Comparison of ENCODE assay signal across 1 cellular context in the genomic region with DNA sequence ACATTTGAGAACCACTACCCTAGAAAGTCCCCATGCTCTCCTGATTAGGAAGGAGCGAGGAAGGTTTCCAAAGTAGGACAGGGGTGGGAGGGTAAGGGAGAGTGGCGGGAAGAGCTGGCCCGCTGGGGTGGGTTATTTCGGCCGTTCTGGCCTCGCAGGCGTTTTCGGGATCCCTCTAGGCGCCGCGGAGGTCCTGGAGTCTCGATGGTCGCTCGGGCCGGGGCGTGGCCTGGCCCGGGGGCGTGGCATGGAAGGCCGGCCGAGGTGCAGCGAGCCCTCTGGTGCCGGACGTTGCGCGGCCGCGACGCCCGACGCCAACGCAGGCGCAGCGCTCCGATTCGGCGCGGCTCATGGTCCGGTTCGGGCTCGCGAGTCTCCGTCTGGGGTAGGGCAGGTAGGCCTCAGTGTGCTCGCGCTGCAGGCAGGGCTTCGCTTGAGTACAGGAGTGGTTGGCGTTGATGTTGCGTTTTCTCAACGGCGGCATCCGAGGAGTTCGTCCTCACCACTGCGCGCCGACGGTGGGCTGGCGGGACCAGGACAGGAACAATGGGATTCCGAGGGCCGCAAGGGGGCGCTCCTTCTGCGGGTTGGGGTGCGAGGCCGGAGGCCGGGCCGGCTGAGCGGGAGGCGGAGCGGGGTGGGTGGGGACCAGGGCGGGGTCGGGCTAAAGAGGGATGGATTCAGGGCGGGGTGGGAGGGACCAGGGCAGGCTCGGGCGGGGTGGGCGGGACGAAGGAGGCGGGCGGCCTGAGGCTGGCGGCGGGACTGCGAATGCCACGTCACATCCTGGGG.
TF ChIP-seq lines count a peak whose summit lies in the region.

A gene with protein sequence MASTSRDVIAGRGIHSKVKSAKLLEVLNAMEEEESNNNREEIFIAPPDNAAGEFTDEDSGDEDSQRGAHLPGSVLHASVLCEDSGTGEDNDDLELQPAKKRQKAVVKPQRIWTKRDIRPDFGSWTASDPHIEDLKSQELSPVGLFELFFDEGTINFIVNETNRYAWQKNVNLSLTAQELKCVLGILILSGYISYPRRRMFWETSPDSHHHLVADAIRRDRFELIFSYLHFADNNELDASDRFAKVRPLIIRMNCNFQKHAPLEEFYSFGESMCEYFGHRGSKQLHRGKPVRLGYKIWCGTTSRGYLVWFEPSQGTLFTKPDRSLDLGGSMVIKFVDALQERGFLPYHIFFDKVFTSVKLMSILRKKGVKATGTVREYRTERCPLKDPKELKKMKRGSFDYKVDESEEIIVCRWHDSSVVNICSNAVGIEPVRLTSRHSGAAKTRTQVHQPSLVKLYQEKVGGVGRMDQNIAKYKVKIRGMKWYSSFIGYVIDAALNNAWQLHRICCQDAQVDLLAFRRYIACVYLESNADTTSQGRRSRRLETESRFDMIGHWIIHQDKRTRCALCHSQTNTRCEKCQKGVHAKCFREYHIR (plus strand): TSS at position 287 of the 792 bp plus-strand sequence. CDS start 7,628 bp downstream, outside the sequence.

TF ChIP-seq in HEK293, 187 proteins besides CTCF, POLR2A, EP300 and RAD21 (continued from another document and continues in another):
- TF ChIP-seq, protein P1, sequence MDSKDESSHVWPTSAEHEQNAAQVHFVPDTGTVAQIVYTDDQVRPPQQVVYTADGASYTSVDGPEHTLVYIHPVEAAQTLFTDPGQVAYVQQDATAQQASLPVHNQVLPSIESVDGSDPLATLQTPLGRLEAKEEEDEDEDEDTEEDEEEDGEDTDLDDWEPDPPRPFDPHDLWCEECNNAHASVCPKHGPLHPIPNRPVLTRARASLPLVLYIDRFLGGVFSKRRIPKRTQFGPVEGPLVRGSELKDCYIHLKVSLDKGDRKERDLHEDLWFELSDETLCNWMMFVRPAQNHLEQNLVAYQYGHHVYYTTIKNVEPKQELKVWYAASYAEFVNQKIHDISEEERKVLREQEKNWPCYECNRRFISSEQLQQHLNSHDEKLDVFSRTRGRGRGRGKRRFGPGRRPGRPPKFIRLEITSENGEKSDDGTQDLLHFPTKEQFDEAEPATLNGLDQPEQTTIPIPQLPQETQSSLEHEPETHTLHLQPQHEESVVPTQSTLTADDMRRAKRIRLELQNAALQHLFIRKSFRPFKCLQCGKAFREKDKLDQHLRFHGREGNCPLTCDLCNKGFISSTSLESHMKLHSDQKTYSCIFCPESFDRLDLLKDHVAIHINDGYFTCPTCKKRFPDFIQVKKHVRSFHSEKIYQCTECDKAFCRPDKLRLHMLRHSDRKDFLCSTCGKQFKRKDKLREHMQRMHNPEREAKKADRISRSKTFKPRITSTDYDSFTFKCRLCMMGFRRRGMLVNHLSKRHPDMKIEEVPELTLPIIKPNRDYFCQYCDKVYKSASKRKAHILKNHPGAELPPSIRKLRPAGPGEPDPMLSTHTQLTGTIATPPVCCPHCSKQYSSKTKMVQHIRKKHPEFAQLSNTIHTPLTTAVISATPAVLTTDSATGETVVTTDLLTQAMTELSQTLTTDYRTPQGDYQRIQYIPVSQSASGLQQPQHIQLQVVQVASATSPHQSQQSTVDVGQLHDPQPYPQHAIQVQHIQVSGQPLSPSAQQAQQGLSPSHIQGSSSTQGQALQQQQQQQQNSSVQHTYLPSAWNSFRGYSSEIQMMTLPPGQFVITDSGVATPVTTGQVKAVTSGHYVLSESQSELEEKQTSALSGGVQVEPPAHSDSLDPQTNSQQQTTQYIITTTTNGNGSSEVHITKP (tag by site-specific recombination; IDR thresholded peaks at IDR 0.05), result 0 out of 2 replicates have a peak, but pooled peaks have one; percentile 64
- TF ChIP-seq ZSCAN30 (tag by site-specific recombination; IDR thresholded peaks at IDR 0.05) (no peak), ZNF174 (tag by site-specific recombination; IDR thresholded peaks at IDR 0.05) (no peak), ZNF473 (tag by site-specific recombination; IDR thresholded peaks at IDR 0.05) (no peak), KLF10 (tag by site-specific recombination; IDR thresholded peaks at IDR 0.05) (no peak; the same call in none of the 2 replicates), ZNF830 (tag by site-specific recombination; IDR thresholded peaks at IDR 0.05; ENCODE audit: low read depth) (no peak), ZNF423 (tag by site-specific recombination; IDR thresholded peaks at IDR 0.05) (no peak), ZNF138 (tag by site-specific recombination; IDR thresholded peaks at IDR 0.05; ENCODE audit: borderline replicate concordance) (no peak), ZNF155 (tag by site-specific recombination; IDR thresholded peaks at IDR 0.05) (no peak), ZNF175 (tag by site-specific recombination; IDR thresholded peaks at IDR 0.05) (no peak), ZNF600 (tag by site-specific recombination; IDR thresholded peaks at IDR 0.05) (peak; percentile 62), ZNF623 (tag by site-specific recombination; IDR thresholded peaks at IDR 0.05) (no peak), ZNF768 (tag by site-specific recombination; IDR thresholded peaks at IDR 0.05) (no peak), ZNF658 (tag by site-specific recombination; IDR thresholded peaks at IDR 0.05) (no peak), ZNF549 (tag by site-specific recombination; IDR thresholded peaks at IDR 0.05) (no peak), ZNF202 (tag by site-specific recombination; IDR thresholded peaks at IDR 0.05; ENCODE audit: borderline replicate concordance) (no peak), MZF1 (tag by site-specific recombination; IDR thresholded peaks at IDR 0.05; ENCODE audit: borderline replicate concordance) (no peak), ZNF184 (tag by site-specific recombination; IDR thresholded peaks at IDR 0.05) (no peak), GFI1B (tag by site-specific recombination; IDR thresholded peaks at IDR 0.05) (no peak), ZNF394 (tag by site-specific recombination; IDR thresholded peaks at IDR 0.05; ENCODE audit: borderline replicate concordance) (no peak), BCL11B (tag by site-specific recombination; IDR thresholded peaks at IDR 0.05; ENCODE audit: low read depth) (no peak), OSR2 (tag by site-specific recombination; IDR thresholded peaks at IDR 0.05) (no peak), ZNF341 (tag by site-specific recombination; IDR thresholded peaks at IDR 0.05; ENCODE audit: low read depth) (peak; percentile 94), ZNF214 (tag by site-specific recombination; IDR thresholded peaks at IDR 0.05; ENCODE audit: borderline replicate concordance) (no peak), ZNF777 (tag by site-specific recombination; IDR thresholded peaks at IDR 0.05; ENCODE audit: borderline replicate concordance) (peak; percentile 90), ZNF146 (tag by site-specific recombination; IDR thresholded peaks at IDR 0.05) (no peak), ZNF514 (tag by site-specific recombination; IDR thresholded peaks at IDR 0.05) (no peak), ZNF48 (tag by site-specific recombination; IDR thresholded peaks at IDR 0.05) (no peak), HOXD13 (CRISPR knock-in tag; IDR thresholded peaks at IDR 0.05; ENCODE audit: borderline replicate concordance) (no peak)
- TF ChIP-seq, protein P2, sequence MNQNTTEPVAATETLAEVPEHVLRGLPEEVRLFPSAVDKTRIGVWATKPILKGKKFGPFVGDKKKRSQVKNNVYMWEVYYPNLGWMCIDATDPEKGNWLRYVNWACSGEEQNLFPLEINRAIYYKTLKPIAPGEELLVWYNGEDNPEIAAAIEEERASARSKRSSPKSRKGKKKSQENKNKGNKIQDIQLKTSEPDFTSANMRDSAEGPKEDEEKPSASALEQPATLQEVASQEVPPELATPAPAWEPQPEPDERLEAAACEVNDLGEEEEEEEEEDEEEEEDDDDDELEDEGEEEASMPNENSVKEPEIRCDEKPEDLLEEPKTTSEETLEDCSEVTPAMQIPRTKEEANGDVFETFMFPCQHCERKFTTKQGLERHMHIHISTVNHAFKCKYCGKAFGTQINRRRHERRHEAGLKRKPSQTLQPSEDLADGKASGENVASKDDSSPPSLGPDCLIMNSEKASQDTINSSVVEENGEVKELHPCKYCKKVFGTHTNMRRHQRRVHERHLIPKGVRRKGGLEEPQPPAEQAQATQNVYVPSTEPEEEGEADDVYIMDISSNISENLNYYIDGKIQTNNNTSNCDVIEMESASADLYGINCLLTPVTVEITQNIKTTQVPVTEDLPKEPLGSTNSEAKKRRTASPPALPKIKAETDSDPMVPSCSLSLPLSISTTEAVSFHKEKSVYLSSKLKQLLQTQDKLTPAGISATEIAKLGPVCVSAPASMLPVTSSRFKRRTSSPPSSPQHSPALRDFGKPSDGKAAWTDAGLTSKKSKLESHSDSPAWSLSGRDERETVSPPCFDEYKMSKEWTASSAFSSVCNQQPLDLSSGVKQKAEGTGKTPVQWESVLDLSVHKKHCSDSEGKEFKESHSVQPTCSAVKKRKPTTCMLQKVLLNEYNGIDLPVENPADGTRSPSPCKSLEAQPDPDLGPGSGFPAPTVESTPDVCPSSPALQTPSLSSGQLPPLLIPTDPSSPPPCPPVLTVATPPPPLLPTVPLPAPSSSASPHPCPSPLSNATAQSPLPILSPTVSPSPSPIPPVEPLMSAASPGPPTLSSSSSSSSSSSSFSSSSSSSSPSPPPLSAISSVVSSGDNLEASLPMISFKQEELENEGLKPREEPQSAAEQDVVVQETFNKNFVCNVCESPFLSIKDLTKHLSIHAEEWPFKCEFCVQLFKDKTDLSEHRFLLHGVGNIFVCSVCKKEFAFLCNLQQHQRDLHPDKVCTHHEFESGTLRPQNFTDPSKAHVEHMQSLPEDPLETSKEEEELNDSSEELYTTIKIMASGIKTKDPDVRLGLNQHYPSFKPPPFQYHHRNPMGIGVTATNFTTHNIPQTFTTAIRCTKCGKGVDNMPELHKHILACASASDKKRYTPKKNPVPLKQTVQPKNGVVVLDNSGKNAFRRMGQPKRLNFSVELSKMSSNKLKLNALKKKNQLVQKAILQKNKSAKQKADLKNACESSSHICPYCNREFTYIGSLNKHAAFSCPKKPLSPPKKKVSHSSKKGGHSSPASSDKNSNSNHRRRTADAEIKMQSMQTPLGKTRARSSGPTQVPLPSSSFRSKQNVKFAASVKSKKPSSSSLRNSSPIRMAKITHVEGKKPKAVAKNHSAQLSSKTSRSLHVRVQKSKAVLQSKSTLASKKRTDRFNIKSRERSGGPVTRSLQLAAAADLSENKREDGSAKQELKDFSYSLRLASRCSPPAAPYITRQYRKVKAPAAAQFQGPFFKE (tag by site-specific recombination; IDR thresholded peaks at IDR 0.05; ENCODE audit: borderline replicate concordance), result no peak
- TF ChIP-seq, protein P3, sequence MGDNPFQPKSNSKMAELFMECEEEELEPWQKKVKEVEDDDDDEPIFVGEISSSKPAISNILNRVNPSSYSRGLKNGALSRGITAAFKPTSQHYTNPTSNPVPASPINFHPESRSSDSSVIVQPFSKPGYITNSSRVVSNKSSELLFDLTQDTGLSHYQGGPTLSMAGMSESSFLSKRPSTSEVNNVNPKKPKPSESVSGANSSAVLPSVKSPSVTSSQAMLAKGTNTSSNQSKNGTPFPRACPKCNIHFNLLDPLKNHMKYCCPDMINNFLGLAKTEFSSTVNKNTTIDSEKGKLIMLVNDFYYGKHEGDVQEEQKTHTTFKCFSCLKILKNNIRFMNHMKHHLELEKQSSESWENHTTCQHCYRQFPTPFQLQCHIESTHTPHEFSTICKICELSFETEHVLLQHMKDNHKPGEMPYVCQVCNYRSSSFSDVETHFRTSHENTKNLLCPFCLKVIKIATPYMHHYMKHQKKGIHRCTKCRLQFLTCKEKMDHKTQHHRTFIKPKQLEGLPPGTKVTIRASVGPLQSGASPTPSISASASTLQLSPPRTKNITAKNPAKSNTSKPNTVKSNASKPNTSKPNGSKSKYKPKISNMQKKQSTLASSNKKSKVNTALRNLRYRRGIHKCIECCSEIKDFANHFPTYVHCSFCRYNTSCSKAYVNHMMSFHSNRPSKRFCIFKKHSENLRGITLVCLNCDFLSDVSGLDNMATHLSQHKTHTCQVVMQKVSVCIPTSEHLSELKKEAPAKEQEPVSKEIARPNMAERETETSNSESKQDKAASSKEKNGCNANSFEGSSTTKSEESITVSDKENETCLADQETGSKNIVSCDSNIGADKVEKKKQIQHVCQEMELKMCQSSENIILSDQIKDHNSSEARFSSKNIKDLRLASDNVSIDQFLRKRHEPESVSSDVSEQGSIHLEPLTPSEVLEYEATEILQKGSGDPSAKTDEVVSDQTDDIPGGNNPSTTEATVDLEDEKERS (tag by site-specific recombination; IDR thresholded peaks at IDR 0.05), result no peak
- TF ChIP-seq, protein P4, sequence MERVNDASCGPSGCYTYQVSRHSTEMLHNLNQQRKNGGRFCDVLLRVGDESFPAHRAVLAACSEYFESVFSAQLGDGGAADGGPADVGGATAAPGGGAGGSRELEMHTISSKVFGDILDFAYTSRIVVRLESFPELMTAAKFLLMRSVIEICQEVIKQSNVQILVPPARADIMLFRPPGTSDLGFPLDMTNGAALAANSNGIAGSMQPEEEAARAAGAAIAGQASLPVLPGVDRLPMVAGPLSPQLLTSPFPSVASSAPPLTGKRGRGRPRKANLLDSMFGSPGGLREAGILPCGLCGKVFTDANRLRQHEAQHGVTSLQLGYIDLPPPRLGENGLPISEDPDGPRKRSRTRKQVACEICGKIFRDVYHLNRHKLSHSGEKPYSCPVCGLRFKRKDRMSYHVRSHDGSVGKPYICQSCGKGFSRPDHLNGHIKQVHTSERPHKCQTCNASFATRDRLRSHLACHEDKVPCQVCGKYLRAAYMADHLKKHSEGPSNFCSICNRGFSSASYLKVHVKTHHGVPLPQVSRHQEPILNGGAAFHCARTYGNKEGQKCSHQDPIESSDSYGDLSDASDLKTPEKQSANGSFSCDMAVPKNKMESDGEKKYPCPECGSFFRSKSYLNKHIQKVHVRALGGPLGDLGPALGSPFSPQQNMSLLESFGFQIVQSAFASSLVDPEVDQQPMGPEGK (tag by site-specific recombination; IDR thresholded peaks at IDR 0.05), result 0 out of 2 replicates have a peak, but pooled peaks have one; percentile 20
- TF ChIP-seq, protein P5, sequence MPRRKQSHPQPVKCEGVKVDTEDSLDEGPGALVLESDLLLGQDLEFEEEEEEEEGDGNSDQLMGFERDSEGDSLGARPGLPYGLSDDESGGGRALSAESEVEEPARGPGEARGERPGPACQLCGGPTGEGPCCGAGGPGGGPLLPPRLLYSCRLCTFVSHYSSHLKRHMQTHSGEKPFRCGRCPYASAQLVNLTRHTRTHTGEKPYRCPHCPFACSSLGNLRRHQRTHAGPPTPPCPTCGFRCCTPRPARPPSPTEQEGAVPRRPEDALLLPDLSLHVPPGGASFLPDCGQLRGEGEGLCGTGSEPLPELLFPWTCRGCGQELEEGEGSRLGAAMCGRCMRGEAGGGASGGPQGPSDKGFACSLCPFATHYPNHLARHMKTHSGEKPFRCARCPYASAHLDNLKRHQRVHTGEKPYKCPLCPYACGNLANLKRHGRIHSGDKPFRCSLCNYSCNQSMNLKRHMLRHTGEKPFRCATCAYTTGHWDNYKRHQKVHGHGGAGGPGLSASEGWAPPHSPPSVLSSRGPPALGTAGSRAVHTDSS (tag by site-specific recombination; IDR thresholded peaks at IDR 0.05), result no peak
